ENCODE assay signal across 8 cellular contexts in genomic region chr6:25993038-25993684, GRCh38. TPM values are rescaled to one million over a fixed set of nuclear protein-coding genes. Genes with fewer than 3 reads are reported as not detected.
A peak's percentile ranks its signal among the peaks of the same experiment; 100 is the strongest.
DNase-seq lines count a peak whose midpoint lies in the region; ATAC-seq and TF ChIP-seq lines count a peak whose summit lies in the region.

No MANE protein-coding gene starts in this region.

- peaks cover 4% of the 10 kb centered on the region; the same call in 1 of the 2 replicates for H3K36me3 ChIP-seq in ES-I3 (ENCODE audit: insufficient read depth, low read length)
- H3K36me3 ChIP-seq in left lung, result peaks cover 0 to 5% of the 10 kb centered on the region in 2 donors
- H3K36me3 ChIP-seq in upper lobe of left lung, result peaks cover 0 to 5% (median 0%) of the 10 kb centered on the region in 4 donors

- TF ChIP-seq CTCF in left lung (IDR thresholded peaks at IDR 0.05), result no peak
- TF ChIP-seq CTCF in upper lobe of left lung (IDR thresholded peaks at IDR 0.05), result no peak

- DNase-seq in left lung (no peak), upper lobe of left lung (no peak), GM19238 (ENCODE audit: insufficient read length, low spot score) (no peak), HuH-7 (ENCODE audit: low spot score) (no peak)

- H3K4me1 ChIP-seq in ES-I3 (ENCODE audit: insufficient read depth, low read length) (peaks cover 11% of the 10 kb centered on the region), left lung (peaks cover 0 to 15% of the 10 kb centered on the region in 2 donors), upper lobe of left lung (peaks cover 7 to 17% (median 14%) of the 10 kb centered on the region in 4 donors)

- H3K27ac ChIP-seq in angular gyrus (ENCODE audit: low read depth, low read length) (peak overlapping the region; percentile 73), left lung (peak overlapping the region; percentile 84 to 90), upper lobe of left lung (peak overlapping the region; percentile 88 to 97 (median 92))

- peak; percentile 4 for ATAC-seq in HG03135 (IDR thresholded peaks at IDR 0.05; ENCODE audit: unreplicated experiment)
- ATAC-seq in left lung, result peak; percentile 3
- peak in 1 of 2 donors; percentile 1 for ATAC-seq in upper lobe of left lung (ENCODE audit: low FRiP score in 2 of 2)
- ATAC-seq in HG03108 (IDR thresholded peaks at IDR 0.05; ENCODE audit: unreplicated experiment), result no peak

- no peak for TF ChIP-seq POLR2A in upper lobe of left lung (IDR thresholded peaks at IDR 0.05)

- peak overlapping the region; percentile 39 to 48 for H3K4me3 ChIP-seq in left lung
- H3K4me3 ChIP-seq in upper lobe of left lung, result peak overlapping the region; percentile 38 to 63 (median 54)

- H3K27me3 ChIP-seq in left lung (no peaks in the 10 kb centered on the region), upper lobe of left lung (no peaks in the 10 kb centered on the region)

- no peaks in the 10 kb centered on the region for H3K9me3 ChIP-seq in ES-I3 (ENCODE audit: control insufficient read depth, insufficient read depth, low read length)
- H3K9me3 ChIP-seq in left lung, result no peaks in the 10 kb centered on the region
- no peaks in the 10 kb centered on the region for H3K9me3 ChIP-seq in upper lobe of left lung

- TF ChIP-seq EP300 in upper lobe of left lung (IDR thresholded peaks at IDR 0.05), result no peak

- H3K9ac ChIP-seq in ES-I3 (ENCODE audit: low read depth, low read length), result peak overlapping the region; percentile 91

- WGBS in upper lobe of left lung, 2 donors, result 28 to 35% methylated on average over 15 of the region's 15 CpGs

- intact Hi-C loops in left lung (cut with DNase I), result no loop called here

RNA-seq across cellular contexts. Expression of gene TRIM38, which starts 30.6 kb away (rescaled TPM):
- total RNA-seq in left lung (10 to 100 TPM; 13.1 to 15.9 TPM), upper lobe of left lung (10 to 100 TPM in 5 of 6 donors, 1 to 10 TPM in 1; 9.0 to 22.0 (median 14.7) TPM)
